In genomic region chr7:91247497-91247896, GRCh38 we compare ENCODE assay signal across 16 cellular contexts. TPM values are rescaled to one million over a fixed set of nuclear protein-coding genes. Genes with fewer than 3 reads are reported as not detected.
A peak's percentile ranks its signal among the peaks of the same experiment; 100 is the strongest.
DNase-seq lines count a peak whose midpoint lies in the region; ATAC-seq, FAIRE-seq and TF ChIP-seq lines count a peak whose summit lies in the region.
"Had no signal": no experiment of that assay in that cellular context is flagged by ENCODE, and none has a peak within 500 bp of the region (broad histone marks: within the 10 kb centered on the region; RNA-seq: fewer than 3 reads in every experiment).

No MANE protein-coding gene starts in this region.

- H3K36me3 ChIP-seq in A673 (ENCODE audit: insufficient read depth, low read length, poor library complexity, severe bottlenecking) (no peaks in the 10 kb centered on the region), K562 (ENCODE audit: control insufficient read depth, insufficient read depth, low read length) (no peaks in the 10 kb centered on the region), transverse colon (no peaks in the 10 kb centered on the region)

- DNase-seq in A673 (ENCODE audit: low spot score) (no peak), HCEC 1CT (peak; percentile 13), K562 (ENCODE audit: extremely low read depth in 1 of 4, low spot score in 3 of 4) (peak in 2 of 4 experiments; percentile 22 to 38), fibroblast of villous mesenchyme (ENCODE audit: low read depth) (peak; percentile 39), endothelial cell (ENCODE audit: low spot score) (no peak), transverse colon (no peak), NCI-H187 treated with DMSO at 0.1 percent for 48 hours (lab: John Stamatoyannopoulos, UW) (no peak)
- DNase-seq: GF-D8, GOT3, NCI-H1105, NCI-H1694, NCI-H510A, NCI-H774 had no signal

- peak; percentile 31 to 49; a peak in 3 of 4 replicates for TF ChIP-seq RAD21 in K562 (CRISPR knock-in tag; conservative IDR thresholded peaks at IDR 0.05 in 1 of 2, IDR thresholded peaks at IDR 0.05 in 1 of 2)

- H3K27ac ChIP-seq in A673 (ENCODE audit: low read depth, low read length, poor library complexity, severe bottlenecking) (no peak overlapping the region), K562 (ENCODE audit: extremely low read depth, low read depth, low read length) (no peak overlapping the region), transverse colon (no peak overlapping the region)

- TF ChIP-seq EP300 in K562 (IDR thresholded peaks at IDR 0.05; ENCODE audit: low read length) (no peak), transverse colon (IDR thresholded peaks at IDR 0.05; ENCODE audit: low read depth) (no peak)

- in situ Hi-C loops in K562 (cut with MboI) (no loop called here), transverse colon (cut with MboI; ENCODE audit: low pct_ligation_motif_present in 1 of 4, low pct_unique_long_range_greater_than_20kb in 1 of 4, low sequenced_read_pairs in 3 of 4) (no loop called here)

- POLR2A ChIA-PET in A673 (lab: Charles Lee; ENCODE audit: low non-redundant PET) (no interaction called here), K562 (lab: Yijun Ruan, JAX) (interaction anchor here (1.8 kb wide), 1 partner anchor 14 kb away, joined by 5 read pairs; no protein-coding TSS in a partner anchor)

- H3K4me3 ChIP-seq in A673 (ENCODE audit: low read depth, low read length, poor library complexity, severe bottlenecking) (no peak overlapping the region), K562 (no peak overlapping the region), fibroblast of villous mesenchyme (ENCODE audit: low read depth, low read length) (no peak overlapping the region), transverse colon (no peak overlapping the region)

- H3K27me3 Mint-ChIP-seq in endothelial cell (ENCODE audit: unreplicated experiment) = no peaks in the 10 kb centered on the region

- no peaks in the 10 kb centered on the region for H3K36me3 Mint-ChIP-seq in endothelial cell (ENCODE audit: low read depth, unreplicated experiment)

- no peaks in the 10 kb centered on the region for H3K4me1 Mint-ChIP-seq in endothelial cell (ENCODE audit: unreplicated experiment)

- H2AFZ ChIP-seq in K562 (ENCODE audit: low read depth, low read length) = no peak overlapping the region

- no peak overlapping the region for H3K4me2 ChIP-seq in K562 (ENCODE audit: insufficient read depth, low read length)

- CTCF ChIA-PET in A673 (lab: Charles Lee) (no interaction called here), K562 (lab: Yijun Ruan, JAX; ENCODE audit: low intra/inter-chr PET ratio) (no interaction called here)

- no peaks in the 10 kb centered on the region for H3K9me3 Mint-ChIP-seq in endothelial cell (ENCODE audit: unreplicated experiment)

- H3K9me1 ChIP-seq in K562 (ENCODE audit: control insufficient read depth, insufficient read depth, low read length) = no peaks in the 10 kb centered on the region

- H3K27me3 ChIP-seq in A673 (replicated peaks; ENCODE audit: insufficient read depth, low read depth, low read length, poor library complexity) (no peaks in the 10 kb centered on the region), K562 (ENCODE audit: control insufficient read depth in 2 of 2, insufficient read depth in 2 of 2, low read length in 2 of 2) (peaks cover 3 to 9% of the 10 kb centered on the region in 2 experiments; a peak in 4 of 5 replicates), transverse colon (no peaks in the 10 kb centered on the region)

- no peak overlapping the region for H3K9ac ChIP-seq in K562 (ENCODE audit: insufficient read depth in 1 of 2, low read depth in 2 of 2, low read length in 2 of 2)

- intact Hi-C loops in A673 (cut with micrococcal nuclease; ENCODE audit: unreplicated experiment) = no loop called here
- intact Hi-C loops in K562 (cut with micrococcal nuclease) = no loop called here
- intact Hi-C loops in transverse colon (cut with DNase I; ENCODE audit: low total_unique reads) = no loop called here

- no peaks in the 10 kb centered on the region for H3K79me2 ChIP-seq in K562 (ENCODE audit: control insufficient read depth, insufficient read depth, low read length)

- no peak overlapping the region for H3K4me3 Mint-ChIP-seq in endothelial cell (ENCODE audit: unreplicated experiment)

- no peak for TF ChIP-seq POLR2A in K562 (conservative IDR thresholded peaks at IDR 0.05)
- TF ChIP-seq POLR2A in transverse colon (IDR thresholded peaks at IDR 0.05) = no peak

- BruUV-seq in A673 (replicated peaks; lab: Mats Ljungman, UMichigan) (no TSS peak), K562 (replicated peaks; lab: Mats Ljungman, UMichigan) (no TSS peak)

- no peaks in the 10 kb centered on the region for H3K9me3 ChIP-seq in A673 (ENCODE audit: low read depth, low read length, poor library complexity, severe bottlenecking)
- H3K9me3 ChIP-seq in K562 (replicated peaks; ENCODE audit: control insufficient read depth, insufficient read depth, low read depth, low read length) = no peaks in the 10 kb centered on the region
- H3K9me3 ChIP-seq in transverse colon = no peaks in the 10 kb centered on the region

- H3K27ac Mint-ChIP-seq in endothelial cell (ENCODE audit: unreplicated experiment) = no peak overlapping the region

- FAIRE-seq in K562 (lab: Jason Lieb, UNC) = no peak
- FAIRE-seq: RCC 7860 had no signal

- ATAC-seq in K562 = peak; percentile 80
- ATAC-seq in HG02884 (IDR thresholded peaks at IDR 0.05; ENCODE audit: unreplicated experiment) = no peak
- ATAC-seq: Right ventricle myocardium inferior had no signal

- H4K20me1 ChIP-seq in K562 (replicated peaks; ENCODE audit: control insufficient read depth, insufficient read depth, low read length) = no peaks in the 10 kb centered on the region

- H3K4me1 ChIP-seq in A673 (ENCODE audit: insufficient read depth, low read length, poor library complexity, severe bottlenecking) (peaks cover 12% of the 10 kb centered on the region), K562 (replicated peaks in 1 of 2; ENCODE audit: control insufficient read depth in 2 of 2, insufficient read depth in 2 of 2, low read length in 2 of 2) (no peaks in the 10 kb centered on the region), transverse colon (peaks cover 0 to 1% (median 0%) of the 10 kb centered on the region in 4 donors)

- 0 out of 2 replicates have a peak, but pooled peaks have one; percentile 20 for TF ChIP-seq CTCF in A673 (conservative IDR thresholded peaks at IDR 0.05; ENCODE audit: low read depth, low read length)
- peak; percentile 7 to 51 (median 41); a peak in 2 of 6 replicates for TF ChIP-seq CTCF in K562 (IDR thresholded peaks at IDR 0.05 in 2 of 3, conservative IDR thresholded peaks at IDR 0.05 in 1 of 3; ENCODE audit: insufficient read depth in 2 of 3, low read depth in 1 of 3, low read length in 3 of 3)
- TF ChIP-seq CTCF in fibroblast of villous mesenchyme (IDR thresholded peaks at IDR 0.05; ENCODE audit: insufficient read depth, low read depth, low read length) = peak; percentile 33
- no peak for TF ChIP-seq CTCF in endothelial cell (IDR thresholded peaks at IDR 0.05; ENCODE audit: unreplicated experiment)
- TF ChIP-seq CTCF in transverse colon (IDR thresholded peaks at IDR 0.05) = no peak

TF ChIP-seq in K562, 482 proteins besides CTCF, POLR2A, EP300 and RAD21 (continues in another document):
- no peak for TF ChIP-seq ZNF124 (CRISPR knock-in tag; IDR thresholded peaks at IDR 0.05)
- no peak for TF ChIP-seq SMARCB1 (IDR thresholded peaks at IDR 0.05; ENCODE audit: insufficient read length, low read depth)
- TF ChIP-seq ZSCAN29 (IDR thresholded peaks at IDR 0.05) = no peak
- no peak for TF ChIP-seq PBX2 (CRISPR knock-in tag; IDR thresholded peaks at IDR 0.05; ENCODE audit: low read depth)
- TF ChIP-seq PBX2 (tag; conservative IDR thresholded peaks at IDR 0.05; ENCODE audit: low read depth) = peak; percentile 68

RNA-seq across cellular contexts. Expression of gene FZD1, which starts 16.7 kb away (rescaled TPM):
- 47.6 and 49.9 TPM in 2 replicates for total RNA-seq in A673 (2021)
- total RNA-seq in K562 (2011; cell fraction: chromatin; rRNA removed; ENCODE audit: low replicate concordance) = 2.7 and 4.4 TPM in 2 replicates
- total RNA-seq in K562 (2011; cell fraction: nucleolus; rRNA removed) = 7.2 and 7.8 TPM in 2 replicates
- 4.8 and 5.5 TPM in 2 replicates for total RNA-seq in K562 (2011; cell fraction: nucleoplasm; rRNA removed)
- 3.7 and 4.4 TPM in 2 replicates for total RNA-seq in K562 (2014; rRNA removed)
- 1.8 and 1.9 TPM in 2 replicates for total RNA-seq in K562 (2014; rRNA removed; fragmentation: Illumina TruSeq; extraction: Trizol)
- 2.4 and 2.5 TPM in 2 replicates for total RNA-seq in K562 (2015; rRNA removed; fragmentation: Illumina TruSeq; extraction: Trizol)
- total RNA-seq in K562 (2021) = 4.9 and 5.1 TPM in 2 replicates
- polyA plus RNA-seq in K562 (2011; rRNA removed) = 0.60 and 1.0 TPM in 2 replicates
- polyA plus RNA-seq in K562 (2011; cell fraction: cytosol; rRNA removed) = 0.75 and 2.3 TPM in 2 replicates
- 0.86 and 1.7 TPM in 2 replicates for polyA plus RNA-seq in K562 (2011; cell fraction: nucleus; rRNA removed)
- polyA plus RNA-seq in K562 (2012) = 2.5 and 2.8 TPM in 2 replicates
- 1.7 and 2.1 TPM in 2 replicates for polyA plus RNA-seq in K562 (2014; fragmentation: Illumina TruSeq; extraction: Trizol)
- under 1 TPM; 0.25 to 0.27 TPM for polyA plus RNA-seq in K562 (2014; fragmentation: Nextera tagmentation; extraction: Ambion mirVana)
- polyA plus RNA-seq in K562 (2014; rRNA removed) = 2.7 and 3.0 TPM in 2 replicates
- polyA minus RNA-seq in K562 (2011; rRNA and poly(A)+ RNA removed) = 0.93 and 1.8 TPM in 2 replicates
- 2.3 and 2.6 TPM in 2 replicates for polyA minus RNA-seq in K562 (2011; cell fraction: cytosol; rRNA and poly(A)+ RNA removed)
- polyA minus RNA-seq in K562 (2011; cell fraction: nucleus; rRNA and poly(A)+ RNA removed) = 3.0 and 3.4 TPM in 2 replicates
- 5.2 and 9.0 TPM in 2 replicates for total RNA-seq in fibroblast of villous mesenchyme
- total RNA-seq in endothelial cell (ENCODE audit: unreplicated experiment) = 38.7 TPM
- 1 to 10 TPM; 5.6 to 9.6 (median 8.1) TPM for total RNA-seq in transverse colon

Comparison
In these comparisons a context has a peak if more than half of its experiments do, and no peak if none do; other contexts are left out.
1. DNase-seq: peak in HCEC 1CT (single experiment) and fibroblast of villous mesenchyme (single experiment); none in A673 (single experiment), endothelial cell (single experiment), transverse colon (single experiment) and NCI-H187 treated with DMSO at 0.1 percent for 48 hours (single experiment).
2. CTCF ChIP-seq: peak in A673 (single experiment), K562 (3 of 3) and fibroblast of villous mesenchyme (single experiment); none in endothelial cell (single experiment) and transverse colon (0 of 5).